1 cellular context compared by ENCODE assay signal in the genomic region with DNA sequence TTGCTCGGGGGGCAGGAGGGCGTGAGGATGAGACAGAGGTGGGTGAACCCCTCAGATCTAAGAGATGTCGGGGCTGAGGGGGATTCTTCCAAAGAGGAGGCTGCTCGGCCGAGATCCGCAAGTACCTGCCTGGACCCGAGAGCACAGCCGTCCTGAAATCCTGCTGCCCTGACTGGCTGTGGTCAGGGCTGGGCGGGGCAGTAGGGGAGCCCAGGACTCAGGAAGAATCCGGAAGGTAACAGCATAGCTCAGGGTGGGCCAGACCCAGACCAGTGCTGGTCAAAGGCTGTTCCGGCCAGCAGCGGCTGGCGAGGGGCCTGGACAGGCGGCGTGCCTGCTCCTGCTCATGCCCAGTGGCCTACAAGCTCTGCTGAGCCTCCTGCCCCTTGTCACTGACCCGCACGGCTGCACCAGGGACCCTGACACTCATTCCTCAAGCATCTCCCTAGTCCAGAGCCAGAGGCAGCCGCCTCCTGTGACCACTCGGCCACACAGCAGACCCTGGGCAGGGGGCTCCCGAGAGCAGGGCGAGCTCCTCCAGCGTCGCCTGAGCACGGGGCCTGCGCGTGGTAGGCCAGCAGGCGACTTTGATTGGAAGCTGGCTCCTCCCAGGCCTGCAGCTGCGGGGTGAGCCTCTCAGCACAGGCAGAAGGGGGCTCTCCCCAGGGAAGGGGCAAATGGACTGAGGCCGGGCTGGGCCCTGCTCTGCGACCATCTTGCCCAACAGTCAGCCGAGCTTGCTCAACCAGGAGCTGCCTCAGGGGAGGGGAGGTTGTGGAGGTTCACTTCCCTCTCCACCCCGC.
TF ChIP-seq lines count a peak whose summit lies in the region.

No MANE protein-coding gene starts in this region.

TF ChIP-seq in H1, 55 proteins besides CTCF, POLR2A, EP300 and RAD21:
- TF ChIP-seq, protein P1, sequence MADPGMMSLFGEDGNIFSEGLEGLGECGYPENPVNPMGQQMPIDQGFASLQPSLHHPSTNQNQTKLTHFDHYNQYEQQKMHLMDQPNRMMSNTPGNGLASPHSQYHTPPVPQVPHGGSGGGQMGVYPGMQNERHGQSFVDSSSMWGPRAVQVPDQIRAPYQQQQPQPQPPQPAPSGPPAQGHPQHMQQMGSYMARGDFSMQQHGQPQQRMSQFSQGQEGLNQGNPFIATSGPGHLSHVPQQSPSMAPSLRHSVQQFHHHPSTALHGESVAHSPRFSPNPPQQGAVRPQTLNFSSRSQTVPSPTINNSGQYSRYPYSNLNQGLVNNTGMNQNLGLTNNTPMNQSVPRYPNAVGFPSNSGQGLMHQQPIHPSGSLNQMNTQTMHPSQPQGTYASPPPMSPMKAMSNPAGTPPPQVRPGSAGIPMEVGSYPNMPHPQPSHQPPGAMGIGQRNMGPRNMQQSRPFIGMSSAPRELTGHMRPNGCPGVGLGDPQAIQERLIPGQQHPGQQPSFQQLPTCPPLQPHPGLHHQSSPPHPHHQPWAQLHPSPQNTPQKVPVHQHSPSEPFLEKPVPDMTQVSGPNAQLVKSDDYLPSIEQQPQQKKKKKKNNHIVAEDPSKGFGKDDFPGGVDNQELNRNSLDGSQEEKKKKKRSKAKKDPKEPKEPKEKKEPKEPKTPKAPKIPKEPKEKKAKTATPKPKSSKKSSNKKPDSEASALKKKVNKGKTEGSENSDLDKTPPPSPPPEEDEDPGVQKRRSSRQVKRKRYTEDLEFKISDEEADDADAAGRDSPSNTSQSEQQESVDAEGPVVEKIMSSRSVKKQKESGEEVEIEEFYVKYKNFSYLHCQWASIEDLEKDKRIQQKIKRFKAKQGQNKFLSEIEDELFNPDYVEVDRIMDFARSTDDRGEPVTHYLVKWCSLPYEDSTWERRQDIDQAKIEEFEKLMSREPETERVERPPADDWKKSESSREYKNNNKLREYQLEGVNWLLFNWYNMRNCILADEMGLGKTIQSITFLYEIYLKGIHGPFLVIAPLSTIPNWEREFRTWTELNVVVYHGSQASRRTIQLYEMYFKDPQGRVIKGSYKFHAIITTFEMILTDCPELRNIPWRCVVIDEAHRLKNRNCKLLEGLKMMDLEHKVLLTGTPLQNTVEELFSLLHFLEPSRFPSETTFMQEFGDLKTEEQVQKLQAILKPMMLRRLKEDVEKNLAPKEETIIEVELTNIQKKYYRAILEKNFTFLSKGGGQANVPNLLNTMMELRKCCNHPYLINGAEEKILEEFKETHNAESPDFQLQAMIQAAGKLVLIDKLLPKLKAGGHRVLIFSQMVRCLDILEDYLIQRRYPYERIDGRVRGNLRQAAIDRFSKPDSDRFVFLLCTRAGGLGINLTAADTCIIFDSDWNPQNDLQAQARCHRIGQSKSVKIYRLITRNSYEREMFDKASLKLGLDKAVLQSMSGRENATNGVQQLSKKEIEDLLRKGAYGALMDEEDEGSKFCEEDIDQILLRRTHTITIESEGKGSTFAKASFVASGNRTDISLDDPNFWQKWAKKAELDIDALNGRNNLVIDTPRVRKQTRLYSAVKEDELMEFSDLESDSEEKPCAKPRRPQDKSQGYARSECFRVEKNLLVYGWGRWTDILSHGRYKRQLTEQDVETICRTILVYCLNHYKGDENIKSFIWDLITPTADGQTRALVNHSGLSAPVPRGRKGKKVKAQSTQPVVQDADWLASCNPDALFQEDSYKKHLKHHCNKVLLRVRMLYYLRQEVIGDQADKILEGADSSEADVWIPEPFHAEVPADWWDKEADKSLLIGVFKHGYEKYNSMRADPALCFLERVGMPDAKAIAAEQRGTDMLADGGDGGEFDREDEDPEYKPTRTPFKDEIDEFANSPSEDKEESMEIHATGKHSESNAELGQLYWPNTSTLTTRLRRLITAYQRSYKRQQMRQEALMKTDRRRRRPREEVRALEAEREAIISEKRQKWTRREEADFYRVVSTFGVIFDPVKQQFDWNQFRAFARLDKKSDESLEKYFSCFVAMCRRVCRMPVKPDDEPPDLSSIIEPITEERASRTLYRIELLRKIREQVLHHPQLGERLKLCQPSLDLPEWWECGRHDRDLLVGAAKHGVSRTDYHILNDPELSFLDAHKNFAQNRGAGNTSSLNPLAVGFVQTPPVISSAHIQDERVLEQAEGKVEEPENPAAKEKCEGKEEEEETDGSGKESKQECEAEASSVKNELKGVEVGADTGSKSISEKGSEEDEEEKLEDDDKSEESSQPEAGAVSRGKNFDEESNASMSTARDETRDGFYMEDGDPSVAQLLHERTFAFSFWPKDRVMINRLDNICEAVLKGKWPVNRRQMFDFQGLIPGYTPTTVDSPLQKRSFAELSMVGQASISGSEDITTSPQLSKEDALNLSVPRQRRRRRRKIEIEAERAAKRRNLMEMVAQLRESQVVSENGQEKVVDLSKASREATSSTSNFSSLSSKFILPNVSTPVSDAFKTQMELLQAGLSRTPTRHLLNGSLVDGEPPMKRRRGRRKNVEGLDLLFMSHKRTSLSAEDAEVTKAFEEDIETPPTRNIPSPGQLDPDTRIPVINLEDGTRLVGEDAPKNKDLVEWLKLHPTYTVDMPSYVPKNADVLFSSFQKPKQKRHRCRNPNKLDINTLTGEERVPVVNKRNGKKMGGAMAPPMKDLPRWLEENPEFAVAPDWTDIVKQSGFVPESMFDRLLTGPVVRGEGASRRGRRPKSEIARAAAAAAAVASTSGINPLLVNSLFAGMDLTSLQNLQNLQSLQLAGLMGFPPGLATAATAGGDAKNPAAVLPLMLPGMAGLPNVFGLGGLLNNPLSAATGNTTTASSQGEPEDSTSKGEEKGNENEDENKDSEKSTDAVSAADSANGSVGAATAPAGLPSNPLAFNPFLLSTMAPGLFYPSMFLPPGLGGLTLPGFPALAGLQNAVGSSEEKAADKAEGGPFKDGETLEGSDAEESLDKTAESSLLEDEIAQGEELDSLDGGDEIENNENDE (IDR thresholded peaks at IDR 0.05; ENCODE audit: insufficient replicate concordance, low read length) = no peak
- TF ChIP-seq GTF2F1 (IDR thresholded peaks at IDR 0.05; ENCODE audit: borderline replicate concordance, low read depth, low read length) (no peak), KDM4A (IDR thresholded peaks at IDR 0.05; ENCODE audit: low read depth, low read length, severe bottlenecking) (no peak), CHD1 (IDR thresholded peaks at IDR 0.05; ENCODE audit: low read depth, low read length) (no peak), CBX8 (IDR thresholded peaks at IDR 0.05; ENCODE audit: borderline replicate concordance, low read depth, low read length) (no peak), MAFK (IDR thresholded peaks at IDR 0.05; ENCODE audit: low read depth, low read length) (no peak), BCL11A (IDR thresholded peaks at IDR 0.05; ENCODE audit: low read depth in 2 of 2, low read length in 2 of 2) (no peak), KDM5A (IDR thresholded peaks at IDR 0.05; ENCODE audit: low read length) (no peak), RXRA (IDR thresholded peaks at IDR 0.05; ENCODE audit: insufficient read depth, low read depth, low read length) (no peak), EGR1 (IDR thresholded peaks at IDR 0.05; ENCODE audit: borderline replicate concordance, low read depth, low read length) (no peak), GABPA (IDR thresholded peaks at IDR 0.05; ENCODE audit: borderline replicate concordance, insufficient read depth, low read length) (peak; percentile 33; the same call in 1 of the 2 replicates), CEBPB (IDR thresholded peaks at IDR 0.05; ENCODE audit: low read depth, low read length) (peak; percentile 59; the same call in 1 of the 2 replicates), RNF2 (IDR thresholded peaks at IDR 0.05; ENCODE audit: borderline replicate concordance, low read depth, low read length, missing control alignments, poor library complexity, severe bottlenecking) (no peak), SAP30 (IDR thresholded peaks at IDR 0.05; ENCODE audit: insufficient read depth, insufficient replicate concordance, low read length) (no peak), JUN (IDR thresholded peaks at IDR 0.05; ENCODE audit: low read depth, low read length) (no peak), SIN3A (conservative IDR thresholded peaks at IDR 0.05 in 1 of 2, IDR thresholded peaks at IDR 0.05 in 1 of 2; ENCODE audit: low read depth in 1 of 2, low read length in 2 of 2) (no peak), PHF8 (conservative IDR thresholded peaks at IDR 0.05; ENCODE audit: low read depth, low read length) (no peak), POLR2AphosphoS5 (IDR thresholded peaks at IDR 0.05; ENCODE audit: low read depth, low read length) (no peak), TEAD4 (IDR thresholded peaks at IDR 0.05; ENCODE audit: low read depth, low read length) (no peak), KDM1A (IDR thresholded peaks at IDR 0.05; ENCODE audit: borderline replicate concordance, low read length) (no peak), POU5F1 (IDR thresholded peaks at IDR 0.05; ENCODE audit: low read depth, low read length) (no peak), NRF1 (IDR thresholded peaks at IDR 0.05; ENCODE audit: low read depth, low read length) (no peak)
- TF ChIP-seq, protein P2, sequence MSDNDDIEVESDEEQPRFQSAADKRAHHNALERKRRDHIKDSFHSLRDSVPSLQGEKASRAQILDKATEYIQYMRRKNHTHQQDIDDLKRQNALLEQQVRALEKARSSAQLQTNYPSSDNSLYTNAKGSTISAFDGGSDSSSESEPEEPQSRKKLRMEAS (IDR thresholded peaks at IDR 0.05) = peak; percentile 51
- TF ChIP-seq, protein P3, sequence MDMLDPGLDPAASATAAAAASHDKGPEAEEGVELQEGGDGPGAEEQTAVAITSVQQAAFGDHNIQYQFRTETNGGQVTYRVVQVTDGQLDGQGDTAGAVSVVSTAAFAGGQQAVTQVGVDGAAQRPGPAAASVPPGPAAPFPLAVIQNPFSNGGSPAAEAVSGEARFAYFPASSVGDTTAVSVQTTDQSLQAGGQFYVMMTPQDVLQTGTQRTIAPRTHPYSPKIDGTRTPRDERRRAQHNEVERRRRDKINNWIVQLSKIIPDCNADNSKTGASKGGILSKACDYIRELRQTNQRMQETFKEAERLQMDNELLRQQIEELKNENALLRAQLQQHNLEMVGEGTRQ (IDR thresholded peaks at IDR 0.05; ENCODE audit: low read length) = no peak
- TF ChIP-seq, protein P4, sequence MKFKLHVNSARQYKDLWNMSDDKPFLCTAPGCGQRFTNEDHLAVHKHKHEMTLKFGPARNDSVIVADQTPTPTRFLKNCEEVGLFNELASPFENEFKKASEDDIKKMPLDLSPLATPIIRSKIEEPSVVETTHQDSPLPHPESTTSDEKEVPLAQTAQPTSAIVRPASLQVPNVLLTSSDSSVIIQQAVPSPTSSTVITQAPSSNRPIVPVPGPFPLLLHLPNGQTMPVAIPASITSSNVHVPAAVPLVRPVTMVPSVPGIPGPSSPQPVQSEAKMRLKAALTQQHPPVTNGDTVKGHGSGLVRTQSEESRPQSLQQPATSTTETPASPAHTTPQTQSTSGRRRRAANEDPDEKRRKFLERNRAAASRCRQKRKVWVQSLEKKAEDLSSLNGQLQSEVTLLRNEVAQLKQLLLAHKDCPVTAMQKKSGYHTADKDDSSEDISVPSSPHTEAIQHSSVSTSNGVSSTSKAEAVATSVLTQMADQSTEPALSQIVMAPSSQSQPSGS (IDR thresholded peaks at IDR 0.05; ENCODE audit: low read length) = no peak
